7 cellular contexts compared by ENCODE assay signal in the genomic region with DNA sequence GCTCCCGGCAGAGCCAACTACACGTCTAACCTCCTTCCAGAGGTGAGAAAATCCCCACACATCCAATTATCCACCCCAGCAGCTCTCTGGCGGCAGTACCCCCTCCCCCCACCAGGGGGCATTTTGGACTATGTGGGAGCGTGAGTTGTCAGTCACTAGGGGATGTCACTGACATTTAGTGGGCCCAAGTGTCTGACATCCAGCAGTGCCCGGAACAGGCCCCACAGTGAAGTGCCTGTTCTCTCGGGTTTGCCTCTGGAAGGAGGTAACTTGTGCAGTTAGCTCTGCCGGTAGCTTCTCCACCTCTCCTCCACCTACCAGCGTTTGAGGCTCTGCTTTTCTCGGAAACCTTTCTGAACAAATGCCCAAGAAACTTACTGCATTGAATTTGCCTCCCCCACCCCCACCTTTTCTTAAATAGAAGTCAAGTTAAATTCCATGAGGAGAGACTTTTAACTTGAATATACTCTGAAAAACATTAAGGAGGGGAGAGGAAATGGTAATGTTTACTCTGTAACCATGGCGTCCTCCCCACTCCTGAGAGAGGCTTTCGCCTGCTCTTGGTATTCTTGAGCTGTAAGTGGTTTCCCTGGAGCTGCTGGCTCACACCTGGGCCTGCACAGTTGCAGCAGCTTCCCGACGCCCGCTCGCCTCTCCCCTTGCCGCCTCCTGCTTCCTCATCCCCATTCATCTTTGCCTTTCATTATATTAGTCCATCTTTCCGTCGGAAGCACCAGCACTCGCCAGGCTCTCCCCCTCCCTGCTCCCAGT.
DNase-seq lines count a peak whose midpoint lies in the region; ATAC-seq and TF ChIP-seq lines count a peak whose summit lies in the region.

No MANE protein-coding gene starts in this region.

- ATAC-seq in left lobe of liver (peak; percentile 77), HG03175 (IDR thresholded peaks at IDR 0.05; ENCODE audit: unreplicated experiment) (no peak)

- in situ Hi-C loops in GM13976 (cut with MboI; ENCODE audit: low sequenced_read_pairs, unreplicated experiment): no loop called here

- H3K4me3 ChIP-seq in WI38 (ENCODE audit: low read depth, low read length) (no peak overlapping the region), cardiac fibroblast (replicated peaks in 1 of 2; ENCODE audit: low read depth in 2 of 2, low read length in 2 of 2) (no peak overlapping the region)

- TF ChIP-seq CTCF in GM13976 (IDR thresholded peaks at IDR 0.05; ENCODE audit: borderline replicate concordance, control extremely low read depth, extremely low read depth, insufficient read depth, missing control alignments) (peak; percentile 79), WI38 (IDR thresholded peaks at IDR 0.05; ENCODE audit: low read depth, low read length) (peak; percentile 98), cardiac fibroblast (IDR thresholded peaks at IDR 0.05; ENCODE audit: low read depth, low read length) (peak; percentile 96)

- DNase-seq in GM13976 (ENCODE audit: low spot score) (peak; percentile 83), NCI-H2029 treated with DMSO at 0.1 percent for 48 hours (lab: John Stamatoyannopoulos, UW) (peak; percentile 71), cardiac fibroblast (ENCODE audit: low read depth in 2 of 2) (peak; percentile 59 to 61), left lobe of liver (ENCODE audit: low spot score) (peak; percentile 68)
- peak; percentile 55 to 70 for DNase-seq in stimulated activated CD4-positive, alpha-beta T cell treated with anti-CD3 and anti-CD28 coated beads, Interleukin-4, amount 100 ng/mL, for 4 hours
